Comparison of ENCODE assay signal across 29 cellular contexts in genomic region chr14:102953100-102953499, GRCh38. TPM values are rescaled to one million over a fixed set of nuclear protein-coding genes. Genes with fewer than 3 reads are reported as not detected.
"Had no signal": no experiment of that assay in that cellular context is flagged by ENCODE, and none has a peak within 500 bp of the region (broad histone marks: within the 10 kb centered on the region; RNA-seq: fewer than 3 reads in every experiment).

No MANE protein-coding gene starts in this region.

- H3K27ac ChIP-seq: coronary artery, esophagus squamous epithelium, neutrophil, psoas muscle, sigmoid colon, spleen, suprapubic skin, thyroid gland had no signal

- ATAC-seq: effector memory CD8-positive, alpha-beta T cell; left lobe of liver; mucosa of descending colon; natural killer cell treated with Interleukin-12 subunit alpha and Interleukin-12 subunit beta and Interleukin-15 and Interleukin-18, amount 100 ng/mL, for 72 hours; psoas muscle; right cardiac atrium; stimulated activated memory B cell treated with anti-CD40 and anti-IgM and Interleukin-4, amounts not matched to agents 10 μg/mL and 1 μg/mL and 100 μg/mL, for 72 hours had no signal

- H3K9me3 ChIP-seq: esophagus squamous epithelium, mucosa of descending colon, neutrophil, psoas muscle, sigmoid colon, spleen, suprapubic skin, thyroid gland had no signal

- H3K4me3 Mint-ChIP-seq: effector memory CD8-positive, alpha-beta T cell; immature natural killer cell; mesothelial cell of epicardium; naive B cell; natural killer cell treated with Interleukin-12 subunit alpha and Interleukin-12 subunit beta and Interleukin-15 and Interleukin-18, amount 100 ng/mL, for 72 hours; neural crest cell; stimulated activated memory B cell treated with anti-CD40 and anti-IgM and Interleukin-4, amounts not matched to agents 10 μg/mL and 1 μg/mL and 100 μg/mL, for 72 hours; stimulated activated naive CD8-positive, alpha-beta T cell treated with anti-CD3 and anti-CD28 coated beads, Interleukin-15, Interleukin-2, amounts not matched to agents 100 ng/mL and 50 ng/mL, for 24 hours had no signal

- DNase-seq: dermis blood vessel endothelial cell; effector memory CD8-positive, alpha-beta T cell; erythroblast; esophagus squamous epithelium; foreskin melanocyte; glutamatergic neuron; hypothalamus; immature natural killer cell; mesenchymal stem cell; naive B cell; psoas muscle; right cardiac atrium; sigmoid colon; spleen; stimulated activated CD4-positive, alpha-beta T cell treated with anti-CD3 and anti-CD28 coated beads, Interleukin-4, amount 100 ng/mL, for 4 hours; thyroid gland; trophoblast cell had no signal

- H3K27me3 Mint-ChIP-seq: naive B cell; natural killer cell treated with Interleukin-12 subunit alpha and Interleukin-12 subunit beta and Interleukin-15 and Interleukin-18, amount 100 ng/mL, for 72 hours; stimulated activated memory B cell treated with anti-CD40 and anti-IgM and Interleukin-4, amounts not matched to agents 10 μg/mL and 1 μg/mL and 100 μg/mL, for 72 hours; stimulated activated naive CD8-positive, alpha-beta T cell treated with anti-CD3 and anti-CD28 coated beads, Interleukin-15, Interleukin-2, amounts not matched to agents 100 ng/mL and 50 ng/mL, for 24 hours had no signal

- H3K27ac Mint-ChIP-seq: effector memory CD8-positive, alpha-beta T cell; immature natural killer cell; mesothelial cell of epicardium; natural killer cell treated with Interleukin-12 subunit alpha and Interleukin-12 subunit beta and Interleukin-15 and Interleukin-18, amount 100 ng/mL, for 72 hours; stimulated activated memory B cell treated with anti-CD40 and anti-IgM and Interleukin-4, amounts not matched to agents 10 μg/mL and 1 μg/mL and 100 μg/mL, for 72 hours; stimulated activated naive CD8-positive, alpha-beta T cell treated with anti-CD3 and anti-CD28 coated beads, Interleukin-15, Interleukin-2, amounts not matched to agents 100 ng/mL and 50 ng/mL, for 24 hours had no signal

- H3K36me3 ChIP-seq: neutrophil had no signal

- H3K4me1 ChIP-seq: suprapubic skin had no signal

- H3K36me3 Mint-ChIP-seq: immature natural killer cell; natural killer cell treated with Interleukin-12 subunit alpha and Interleukin-12 subunit beta and Interleukin-15 and Interleukin-18, amount 100 ng/mL, for 72 hours had no signal

- H3K4me3 ChIP-seq: coronary artery, esophagus squamous epithelium, mucosa of descending colon, psoas muscle, sigmoid colon, spleen, suprapubic skin, thyroid gland had no signal

- FAIRE-seq: endometrium, keratinocyte had no signal

- H3K27me3 ChIP-seq: esophagus squamous epithelium, neutrophil, sigmoid colon, spleen, suprapubic skin, thyroid gland had no signal

- H3K9me3 Mint-ChIP-seq: effector memory CD8-positive, alpha-beta T cell; immature natural killer cell; mesothelial cell of epicardium; naive B cell; natural killer cell treated with Interleukin-12 subunit alpha and Interleukin-12 subunit beta and Interleukin-15 and Interleukin-18, amount 100 ng/mL, for 72 hours; neural crest cell; stimulated activated memory B cell treated with anti-CD40 and anti-IgM and Interleukin-4, amounts not matched to agents 10 μg/mL and 1 μg/mL and 100 μg/mL, for 72 hours; stimulated activated naive CD8-positive, alpha-beta T cell treated with anti-CD3 and anti-CD28 coated beads, Interleukin-15, Interleukin-2, amounts not matched to agents 100 ng/mL and 50 ng/mL, for 24 hours had no signal

- H3K4me1 Mint-ChIP-seq: mesothelial cell of epicardium, neural crest cell had no signal

RNA-seq across cellular contexts. Expression of gene AMN, which starts 30.6 kb away (rescaled TPM):
- total RNA-seq: dermis blood vessel endothelial cell, psoas muscle, sigmoid colon had no signal
